26 cellular contexts compared by ENCODE assay signal in genomic region chrX:68369559-68369958, GRCh38.
"Had no signal": no experiment of that assay in that cellular context is flagged by ENCODE, and none has a peak within 500 bp of the region (broad histone marks: within the 10 kb centered on the region; RNA-seq: fewer than 3 reads in every experiment).

No MANE protein-coding gene starts in this region.

- H3K4me3 ChIP-seq: esophagus squamous epithelium, gastrocnemius medialis, heart right ventricle, left lung, lower lobe of right lung, mucosa of descending colon had no signal

- H3K27me3 ChIP-seq: esophagus squamous epithelium, gastrocnemius medialis, heart right ventricle, left lung had no signal

- ATAC-seq: effector memory CD8-positive, alpha-beta T cell; esophagus mucosa; gastrocnemius medialis; heart right ventricle; left cardiac atrium; left lung; left ventricle myocardium superior; lower lobe of right lung; mucosa of descending colon; naive thymus-derived CD8-positive, alpha-beta T cell had no signal

- H3K4me1 ChIP-seq: esophagus squamous epithelium, gastrocnemius medialis, left lung, lower lobe of right lung had no signal

- H3K36me3 ChIP-seq: esophagus squamous epithelium, gastrocnemius medialis, heart right ventricle, left lung, lower lobe of right lung had no signal

- H3K27ac ChIP-seq: epithelial cell of prostate, esophagus squamous epithelium, gastrocnemius medialis, heart right ventricle, left lung, lower lobe of right lung had no signal

- FAIRE-seq: endometrium, islet of Langerhans, keratinocyte had no signal

- DNase-seq: cortex of kidney; effector CD8-positive, alpha-beta T cell; effector memory CD8-positive, alpha-beta T cell; endodermal cell; erythroblast; esophagus squamous epithelium; foreskin fibroblast; foreskin melanocyte; gastrocnemius medialis; glutamatergic neuron; head of caudate nucleus; heart right ventricle; hippocampal formation; left cardiac atrium; left lung; left ventricle myocardium superior; lower lobe of right lung; mesenchymal stem cell; mucosa of descending colon; naive B cell; naive thymus-derived CD8-positive, alpha-beta T cell had no signal

- H3K9me3 ChIP-seq: gastrocnemius medialis, left lung, lower lobe of right lung, mucosa of descending colon had no signal
